In genomic region chr17:78818152-78818846, GRCh38 we compare ENCODE assay signal across 12 cellular contexts. TPM values are rescaled to one million over a fixed set of nuclear protein-coding genes. Genes with fewer than 3 reads are reported as not detected.
DNase-seq lines count a peak whose midpoint lies in the region; ATAC-seq and TF ChIP-seq lines count a peak whose summit lies in the region.
"Had no signal": no experiment of that assay in that cellular context is flagged by ENCODE, and none has a peak within 500 bp of the region (broad histone marks: within the 10 kb centered on the region; RNA-seq: fewer than 3 reads in every experiment).

No MANE protein-coding gene starts in this region.

- intact Hi-C loops in CD8-positive, alpha-beta T cell (cut with DNase I, micrococcal nuclease): loop anchor here in 1 of 2 experiments (5.0 kb wide), 1 partner anchor 71 kb away; no protein-coding TSS in a partner anchor
- intact Hi-C loops in posterior vena cava (cut with DNase I) (no loop called here), mucosa of descending colon (cut with DNase I, micrococcal nuclease) (no loop called here), ovary (cut with DNase I) (no loop called here)

- H3K27ac Mint-ChIP-seq in CD8-positive, alpha-beta T cell: peak overlapping the region; percentile 90
- H3K27ac Mint-ChIP-seq in central memory CD8-positive, alpha-beta T cell (ENCODE audit: low read depth): peak overlapping the region; percentile 93

- DNase-seq in CD8-positive, alpha-beta T cell: no peak
- no peak for DNase-seq in Jurkat, Clone E6-1 (ENCODE audit: low read depth, low spot score)
- DNase-seq in central memory CD8-positive, alpha-beta T cell (ENCODE audit: low spot score in 2 of 2): no peak
- DNase-seq in posterior vena cava (ENCODE audit: low spot score) (peak; percentile 49), mucosa of descending colon (no peak), ovary (no peak)
- DNase-seq: cerebellar nuclear complex, midbrain, NCI-H1436 treated with DMSO at 0.1 percent for 48 hours, NCI-H524, WERI-Rb-1 had no signal

- no peaks in the 10 kb centered on the region for H3K27me3 ChIP-seq in CD8-positive, alpha-beta T cell (ENCODE audit: insufficient read depth, low read length)
- no peaks in the 10 kb centered on the region for H3K27me3 ChIP-seq in ovary

- CTCF ChIA-PET in CD8-positive, alpha-beta T cell (lab: Charles Lee): interaction anchor here (0.9 to 2.8 kb wide), 8 partner anchors 10 to 129 kb away, joined by 3 to 18 read pairs (median 4); no protein-coding TSS in a partner anchor

- peaks cover 58% of the 10 kb centered on the region for H3K36me3 ChIP-seq in CD8-positive, alpha-beta T cell (ENCODE audit: insufficient read depth, low read length)
- peaks cover 18% of the 10 kb centered on the region for H3K36me3 ChIP-seq in mucosa of descending colon (ENCODE audit: low read depth)
- no peaks in the 10 kb centered on the region for H3K36me3 ChIP-seq in ovary

- no peak for ATAC-seq in CD8-positive, alpha-beta T cell
- ATAC-seq in central memory CD8-positive, alpha-beta T cell (replicated peaks; ENCODE audit: extremely low read depth, poor library complexity, severe bottlenecking): no peak
- ATAC-seq in GM19324 (IDR thresholded peaks at IDR 0.05; ENCODE audit: low FRiP score, unreplicated experiment) (no peak), mucosa of descending colon (no peak)

- peak overlapping the region; percentile 21 for H3K4me3 ChIP-seq in CD8-positive, alpha-beta T cell (ENCODE audit: low read depth, low read length)
- H3K4me3 ChIP-seq in Jurkat, Clone E6-1 (ENCODE audit: low read length): peak overlapping the region; percentile 13
- no peak overlapping the region for H3K4me3 ChIP-seq in mucosa of descending colon
- no peak overlapping the region for H3K4me3 ChIP-seq in ovary

- 85 to 86% (median 85%) methylated on average over 19 of the region's 19 CpGs for WGBS in ovary, 3 donors

- no peak for TF ChIP-seq EP300 in ovary (IDR thresholded peaks at IDR 0.05)

- H3K9me3 ChIP-seq in CD8-positive, alpha-beta T cell (ENCODE audit: low read length): no peaks in the 10 kb centered on the region
- H3K9me3 ChIP-seq in mucosa of descending colon: no peaks in the 10 kb centered on the region
- H3K9me3 ChIP-seq in ovary: no peaks in the 10 kb centered on the region

- H3K4me1 Mint-ChIP-seq in CD8-positive, alpha-beta T cell (ENCODE audit: low read depth): peaks cover 65% of the 10 kb centered on the region
- peaks cover 51% of the 10 kb centered on the region for H3K4me1 Mint-ChIP-seq in central memory CD8-positive, alpha-beta T cell

- peak overlapping the region; percentile 58 for H3K4me3 Mint-ChIP-seq in CD8-positive, alpha-beta T cell
- peak overlapping the region; percentile 62 for H3K4me3 Mint-ChIP-seq in central memory CD8-positive, alpha-beta T cell

- H3K9me3 Mint-ChIP-seq in CD8-positive, alpha-beta T cell: no peaks in the 10 kb centered on the region
- H3K9me3 Mint-ChIP-seq in central memory CD8-positive, alpha-beta T cell: no peaks in the 10 kb centered on the region

- POLR2A ChIA-PET in CD8-positive, alpha-beta T cell (lab: Charles Lee): interaction anchor here (0.6 to 2.0 kb wide), 13 partner anchors 9 to 110 kb away, joined by 3 to 9 read pairs (median 4); partner anchors contain the start of genes CYTH1 and USP36

- no peak for TF ChIP-seq POLR2A in ovary (IDR thresholded peaks at IDR 0.05)

- peaks cover 92% of the 10 kb centered on the region for H3K36me3 Mint-ChIP-seq in CD8-positive, alpha-beta T cell
- peaks cover 76% of the 10 kb centered on the region for H3K36me3 Mint-ChIP-seq in central memory CD8-positive, alpha-beta T cell (ENCODE audit: insufficient read depth)

- H3K27ac ChIP-seq in CD8-positive, alpha-beta T cell (ENCODE audit: low read depth, low read length): peak overlapping the region; percentile 61
- H3K27ac ChIP-seq in ovary: no peak overlapping the region
- H3K27ac ChIP-seq: WERI-Rb-1 had no signal

- TF ChIP-seq CTCF in CD8-positive, alpha-beta T cell (IDR thresholded peaks at IDR 0.05): no peak
- no peak for TF ChIP-seq CTCF in mucosa of descending colon (IDR thresholded peaks at IDR 0.05)
- no peak for TF ChIP-seq CTCF in ovary (IDR thresholded peaks at IDR 0.05)

- H3K4me1 ChIP-seq in CD8-positive, alpha-beta T cell (ENCODE audit: insufficient read depth, low read length): peaks cover 43% of the 10 kb centered on the region
- H3K4me1 ChIP-seq in mucosa of descending colon (ENCODE audit: low read depth): no peaks in the 10 kb centered on the region
- H3K4me1 ChIP-seq in ovary (ENCODE audit: insufficient read depth): no peaks in the 10 kb centered on the region

- no peaks in the 10 kb centered on the region for H3K27me3 Mint-ChIP-seq in CD8-positive, alpha-beta T cell (ENCODE audit: low read depth)
- no peaks in the 10 kb centered on the region for H3K27me3 Mint-ChIP-seq in central memory CD8-positive, alpha-beta T cell

RNA-seq across cellular contexts. Expression of gene USP36, which starts 22.3 kb away (rescaled TPM):
- total RNA-seq in CD8-positive, alpha-beta T cell: 100 to 1,000 TPM; 755 to 805 TPM
- polyA plus RNA-seq in Jurkat, Clone E6-1 (2012; ENCODE audit: insufficient read depth, insufficient read length): 41.3 TPM
- total RNA-seq in posterior vena cava (10 to 100 TPM; 47.1 to 52.1 TPM), mucosa of descending colon (10 to 100 TPM; 36.0 to 67.7 (median 41.4) TPM), ovary (100 to 1,000 TPM in 2 of 7 donors, 10 to 100 TPM in 5; 56.0 to 127 (median 69.2) TPM)
- polyA plus RNA-seq in ovary: 10 to 100 TPM; 38.7 to 59.1 TPM

RNA-seq across cellular contexts. Expression of gene CYTH1, which starts 36.2 kb away (rescaled TPM):
- total RNA-seq in CD8-positive, alpha-beta T cell: 100 to 1,000 TPM; 475 to 490 TPM
- polyA plus RNA-seq in Jurkat, Clone E6-1 (2012; ENCODE audit: insufficient read depth, insufficient read length): 99.1 TPM
- total RNA-seq in posterior vena cava (10 to 100 TPM; 27.0 to 42.9 TPM), mucosa of descending colon (10 to 100 TPM; 60.3 to 99.4 (median 91.6) TPM), ovary (10 to 100 TPM; 17.4 to 27.0 (median 24.4) TPM)
- 10 to 100 TPM; 15.1 to 35.3 TPM for polyA plus RNA-seq in ovary

Comparison
In these comparisons a context has a peak if more than half of its experiments do, and no peak if none do; other contexts are left out.
1. H3K4me3 ChIP-seq: peak in CD8-positive, alpha-beta T cell (single experiment) and Jurkat, Clone E6-1 (single experiment); none in mucosa of descending colon (single experiment) and ovary (single experiment).
2. RNA of gene USP36, which starts 22.3 kb away (total RNA-seq): 755 to 805 TPM in CD8-positive, alpha-beta T cell; 56.0 to 127 TPM in ovary, 47.1 to 52.1 TPM in posterior vena cava and 36.0 to 67.7 TPM in mucosa of descending colon; every median in the first group is over 4 times any median in the second.
3. RNA of gene CYTH1, which starts 36.2 kb away (total RNA-seq): 475 to 490 TPM in CD8-positive, alpha-beta T cell; 60.3 to 99.4 TPM in mucosa of descending colon, 27.0 to 42.9 TPM in posterior vena cava and 17.4 to 27.0 TPM in ovary; every median in the first group is over 4 times any median in the second.